In the genomic region with DNA sequence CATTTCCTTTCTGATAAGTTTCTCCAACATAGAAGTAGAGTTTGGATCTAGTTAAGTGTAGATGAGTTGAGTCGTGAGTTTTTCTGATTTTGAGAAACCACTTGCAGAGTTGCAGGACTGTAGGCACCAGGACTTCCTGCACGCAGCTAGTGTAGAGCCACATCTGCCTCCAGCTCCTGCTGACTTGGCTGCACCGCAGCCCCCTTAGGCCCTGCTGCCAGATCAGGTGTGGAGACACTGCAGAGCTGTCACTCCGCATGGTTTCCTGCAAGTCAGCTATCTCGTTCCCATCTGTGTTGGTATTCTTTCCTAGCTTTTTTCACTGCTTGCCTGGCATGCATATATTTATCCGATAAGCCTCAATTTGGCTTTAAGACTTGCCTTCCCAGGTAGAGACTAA, we compare ENCODE assay signal across 1 cellular context.
TF ChIP-seq lines count a peak whose summit lies in the region.

No MANE protein-coding gene starts in this region.

TF ChIP-seq in endothelial cell of umbilical vein, 7 proteins besides CTCF, POLR2A, EP300 and RAD21:
- TF ChIP-seq MAX (IDR thresholded peaks at IDR 0.05; ENCODE audit: insufficient read depth, insufficient read length) (no peak), MYC (IDR thresholded peaks at IDR 0.05; ENCODE audit: low read depth, low read length) (no peak), FOS (IDR thresholded peaks at IDR 0.05; ENCODE audit: borderline replicate concordance, insufficient read depth, low read length) (no peak), GATA2 (IDR thresholded peaks at IDR 0.05; ENCODE audit: insufficient read depth, insufficient read length, low read depth, low read length) (no peak), JUN (IDR thresholded peaks at IDR 0.05; ENCODE audit: borderline replicate concordance, insufficient read depth, insufficient read length, low read depth) (no peak), POLR2AphosphoS5 (IDR thresholded peaks at IDR 0.05; ENCODE audit: insufficient read depth, low read depth, low read length) (no peak), EZH2 (IDR thresholded peaks at IDR 0.05; ENCODE audit: borderline replicate concordance, low read depth, low read length, severe bottlenecking) (no peak)
